Comparison of ENCODE assay signal across 9 cellular contexts in the genomic region with DNA sequence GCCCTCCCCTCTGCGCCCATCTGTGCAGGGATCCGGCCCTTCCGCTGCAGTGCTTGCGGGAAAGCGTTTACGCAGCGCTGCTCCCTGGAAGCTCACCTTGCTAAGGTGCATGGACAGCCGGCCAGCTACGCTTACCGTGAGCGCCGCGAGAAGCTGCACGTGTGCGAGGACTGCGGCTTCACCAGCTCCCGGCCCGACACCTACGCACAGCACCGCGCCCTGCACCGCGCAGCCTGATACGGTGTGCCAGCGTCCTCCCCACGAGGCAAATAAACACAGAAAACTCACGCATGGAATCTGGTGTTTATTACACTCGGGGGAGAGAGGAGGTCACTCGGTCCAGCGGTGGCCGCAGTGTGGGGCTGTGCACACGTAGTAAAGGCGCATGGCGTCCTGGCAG. TPM values are rescaled to one million over a fixed set of nuclear protein-coding genes. Genes with fewer than 3 reads are reported as not detected.
DNase-seq lines count a peak whose midpoint lies in the region; ATAC-seq and TF ChIP-seq lines count a peak whose summit lies in the region.
"Had no signal": no experiment of that assay in that cellular context is flagged by ENCODE, and none has a peak within 500 bp of the region (broad histone marks: within the 10 kb centered on the region; RNA-seq: fewer than 3 reads in every experiment).

No MANE protein-coding gene starts in this region.

- CTCF ChIA-PET in MCF 10A (lab: Yijun Ruan, JAX) = interaction anchor here (0.7 to 1.9 kb wide), 4 partner anchors 39 to 232 kb away, joined by 3 to 8 read pairs (median 6); no protein-coding TSS in a partner anchor

- no peaks in the 10 kb centered on the region for H3K27me3 Mint-ChIP-seq in MCF 10A (ENCODE audit: insufficient read depth, unreplicated experiment)

- H3K36me3 ChIP-seq in HUES64 (ENCODE audit: insufficient read depth, low read length) = peaks cover 33% of the 10 kb centered on the region
- peaks cover 4 to 29% of the 10 kb centered on the region in 2 donors for H3K36me3 ChIP-seq in muscle layer of duodenum (ENCODE audit: control insufficient read depth in 1 of 2, insufficient read depth in 2 of 2, low read length in 2 of 2)

- H3K27ac ChIP-seq in HUES64 (ENCODE audit: low read depth, low read length) (no peak overlapping the region), muscle layer of duodenum (ENCODE audit: low read length) (no peak overlapping the region)

- H3K9me3 ChIP-seq in HUES64 (ENCODE audit: insufficient read depth, low read depth, low read length) = no peaks in the 10 kb centered on the region
- no peaks in the 10 kb centered on the region for H3K9me3 ChIP-seq in muscle layer of duodenum (ENCODE audit: control insufficient read depth in 1 of 2, low read length in 2 of 2)

- intact Hi-C loops in MCF 10A (cut with micrococcal nuclease) = loop anchor here (10.0 kb wide), 1 partner anchor 229 kb away; no protein-coding TSS in a partner anchor

- H3K4me3 Mint-ChIP-seq in MCF 10A (ENCODE audit: unreplicated experiment) = peak overlapping the region; percentile 91

- 95% methylated on average over 34 of the region's 34 CpGs for WGBS in HUES64

- peaks cover 63% of the 10 kb centered on the region for H3K36me3 Mint-ChIP-seq in MCF 10A (ENCODE audit: insufficient read depth, unreplicated experiment)

- BruUV-seq in MCF 10A (replicated peaks; lab: Mats Ljungman, UMichigan) = no TSS peak

- no peak for DNase-seq in AG09309 (ENCODE audit: low read depth)
- DNase-seq in MCF 10A (ENCODE audit: unreplicated experiment) = no peak
- no peak for DNase-seq in SHP77 treated with DMSO at 0.1 percent for 48 hours (lab: John Stamatoyannopoulos, UW)
- DNase-seq in NK-92 (lab: John Stamatoyannopoulos, UW; ENCODE audit: unreplicated experiment) = no peak

- H3K9me3 Mint-ChIP-seq in MCF 10A (ENCODE audit: unreplicated experiment) = no peaks in the 10 kb centered on the region

- peak overlapping the region; percentile 94 for H3K27ac Mint-ChIP-seq in MCF 10A (ENCODE audit: low read depth, unreplicated experiment)

- H3K9ac ChIP-seq in HUES64 (ENCODE audit: low read depth, low read length) = 0 out of 2 replicates have a peak overlapping the region, but pooled peaks have one; percentile 54

- no peak for ATAC-seq in HG02840 (IDR thresholded peaks at IDR 0.05; ENCODE audit: low FRiP score, unreplicated experiment)
- no peak for ATAC-seq in HG03439 (IDR thresholded peaks at IDR 0.05; ENCODE audit: unreplicated experiment)

- no peaks in the 10 kb centered on the region for H3K27me3 ChIP-seq in HUES64 (ENCODE audit: insufficient read depth, low read length)
- no peaks in the 10 kb centered on the region for H3K27me3 ChIP-seq in muscle layer of duodenum (ENCODE audit: low read depth, low read length)

- H3K4me3 ChIP-seq in AG09309 (ENCODE audit: control insufficient read depth, low read depth, low read length) (peak overlapping the region; percentile 84; the same call in 1 of the 2 replicates), HUES64 (ENCODE audit: low read length) (peak overlapping the region; percentile 76), muscle layer of duodenum (ENCODE audit: low read depth in 1 of 2, low read length in 2 of 2) (peak overlapping the region; percentile 76 to 93)

- POLR2A ChIA-PET in MCF 10A (lab: Yijun Ruan, JAX) = interaction anchor here (0.6 to 3.7 kb wide), 7 partner anchors 23 to 945 kb away, joined by 3 to 24 read pairs (median 17); a partner anchor contains a TSS

- H3K4me1 Mint-ChIP-seq in MCF 10A (ENCODE audit: insufficient read depth, unreplicated experiment) = peaks cover 17% of the 10 kb centered on the region

- H3K4me1 ChIP-seq in HUES64 (ENCODE audit: insufficient read depth, low read length) = peaks cover 3% of the 10 kb centered on the region; the same call in 1 of the 2 replicates
- H3K4me1 ChIP-seq in muscle layer of duodenum (ENCODE audit: control insufficient read depth in 1 of 2, insufficient read depth in 2 of 2, low read length in 2 of 2) = peaks cover 0 to 27% of the 10 kb centered on the region in 2 donors

- TF ChIP-seq CTCF in AG09309 (IDR thresholded peaks at IDR 0.05; ENCODE audit: control insufficient read depth, insufficient read depth, low read depth, low read length, missing control alignments) (no peak), MCF 10A (IDR thresholded peaks at IDR 0.05; ENCODE audit: unreplicated experiment) (no peak)

RNA-seq across cellular contexts. Expression of a gene that starts 1.2 kb away (rescaled TPM):
- polyA plus RNA-seq in HUES64 (2013, experiment 1 of 2) = 125 TPM
- polyA plus RNA-seq in HUES64 (2013, experiment 2 of 2) = 143 TPM
- 112 and 126 TPM in 2 replicates for total RNA-seq in MCF 10A (2022)

RNA-seq across cellular contexts. Expression of a gene that starts 1.8 kb away (rescaled TPM):
- 177 TPM for polyA plus RNA-seq in HUES64 (2013, experiment 1 of 2)
- 168 TPM for polyA plus RNA-seq in HUES64 (2013, experiment 2 of 2)
- total RNA-seq in MCF 10A (2022) = 101 and 122 TPM in 2 replicates

RNA-seq across cellular contexts. Expression of a gene that starts 2.5 kb away (rescaled TPM):
- not detected for polyA plus RNA-seq in HUES64 (2013, experiment 1 of 2)
- polyA plus RNA-seq in HUES64 (2013, experiment 2 of 2) = not detected
- not detected in 2 replicates for total RNA-seq in MCF 10A (2022)
- total RNA-seq: dermis blood vessel endothelial cell had no signal

RNA-seq across cellular contexts. Expression of a gene that starts 26.4 kb away (rescaled TPM):
- polyA plus RNA-seq in HUES64 (2013, experiment 1 of 2) = 376 TPM
- polyA plus RNA-seq in HUES64 (2013, experiment 2 of 2) = 356 TPM
- total RNA-seq in MCF 10A (2022) = 666 and 788 TPM in 2 replicates

RNA-seq across cellular contexts. Expression of a gene that starts 38.8 kb away (rescaled TPM):
- polyA plus RNA-seq in HUES64 (2013, experiment 1 of 2) = not detected
- polyA plus RNA-seq in HUES64 (2013, experiment 2 of 2) = not detected
- not detected in 2 replicates for total RNA-seq in MCF 10A (2022)
